ENCODE assay signal across 10 cellular contexts in genomic region chr1:161037661-161038522, GRCh38. TPM values are rescaled to one million over a fixed set of nuclear protein-coding genes. Genes with fewer than 3 reads are reported as not detected.
DNase-seq lines count a peak whose midpoint lies in the region; ATAC-seq and TF ChIP-seq lines count a peak whose summit lies in the region.
"Had no signal": no experiment of that assay in that cellular context is flagged by ENCODE, and none has a peak within 500 bp of the region (broad histone marks: within the 10 kb centered on the region; RNA-seq: fewer than 3 reads in every experiment).

No MANE protein-coding gene starts in this region.

- H3K4me1 ChIP-seq in cardiac muscle cell (ENCODE audit: low read depth) (peaks cover 32% of the 10 kb centered on the region), mononuclear cell (ENCODE audit: insufficient read depth, low read length) (peaks cover 39% of the 10 kb centered on the region), uterus (no peaks in the 10 kb centered on the region)

- H3K4me3 ChIP-seq in cardiac muscle cell (peak overlapping the region; percentile 51), cardiac fibroblast (replicated peaks in 1 of 2; ENCODE audit: low read depth in 2 of 2, low read length in 2 of 2) (peak overlapping the region; percentile 51 to 54), mononuclear cell (ENCODE audit: low read length) (peak overlapping the region; percentile 67), uterus (peak overlapping the region in 1 of 2 donors; percentile 46)

- no peak for ATAC-seq in Right ventricle myocardium superior (ENCODE audit: poor library complexity)
- no peak for ATAC-seq in GM21723 (IDR thresholded peaks at IDR 0.05; ENCODE audit: unreplicated experiment)
- ATAC-seq in omental fat pad (ENCODE audit: low FRiP score), result no peak

- peak overlapping the region; percentile 15 for H3K27ac ChIP-seq in cardiac muscle cell
- no peak overlapping the region for H3K27ac ChIP-seq in uterus

- H3K9me3 ChIP-seq in cardiac muscle cell (ENCODE audit: low read depth) (no peaks in the 10 kb centered on the region), mononuclear cell (ENCODE audit: low read depth, low read length) (no peaks in the 10 kb centered on the region), uterus (no peaks in the 10 kb centered on the region)

- DNase-seq in cardiac muscle cell (ENCODE audit: low read depth in 1 of 2, low spot score in 1 of 2) (no peak), Right ventricle myocardium superior (no peak), cardiac fibroblast (ENCODE audit: low read depth in 2 of 2) (no peak), omental fat pad (ENCODE audit: low spot score) (no peak), dermis blood vessel endothelial cell (no peak), uterus (no peak)
- DNase-seq: MV-4-11 had no signal

- H3K27me3 ChIP-seq in cardiac muscle cell, result no peaks in the 10 kb centered on the region
- H3K27me3 ChIP-seq in mononuclear cell (ENCODE audit: insufficient read depth, low read length), result no peaks in the 10 kb centered on the region
- no peaks in the 10 kb centered on the region for H3K27me3 ChIP-seq in uterus

- TF ChIP-seq POLR2A in uterus (IDR thresholded peaks at IDR 0.05), result no peak

- TF ChIP-seq CTCF in cardiac muscle cell (IDR thresholded peaks at IDR 0.05; ENCODE audit: low read depth, low read length) (no peak), cardiac fibroblast (IDR thresholded peaks at IDR 0.05; ENCODE audit: low read depth, low read length) (no peak), omental fat pad (IDR thresholded peaks at IDR 0.05) (no peak), uterus (IDR thresholded peaks at IDR 0.05) (no peak)

- intact Hi-C loops in Right ventricle myocardium superior (cut with DNase I), result no loop called here
- intact Hi-C loops in uterus (cut with DNase I; ENCODE audit: low total_unique reads), result no loop called here

- H3K36me3 ChIP-seq in cardiac muscle cell (peaks cover 29% of the 10 kb centered on the region), uterus (no peaks in the 10 kb centered on the region)

RNA-seq across cellular contexts. Expression of gene TSTD1, which starts 0.9 kb away (rescaled TPM):
- 262 and 347 TPM in 2 replicates for total RNA-seq in cardiac muscle cell
- 393 and 448 TPM in 2 replicates for polyA plus RNA-seq in cardiac muscle cell
- total RNA-seq in Right ventricle myocardium superior, result 9.3 TPM
- total RNA-seq in mononuclear cell, result 37.0 TPM
- 10 to 100 TPM; 26.0 to 43.1 (median 30.5) TPM for total RNA-seq in omental fat pad
- total RNA-seq in dermis blood vessel endothelial cell, result 1.4 and 6.8 TPM in 2 replicates
- 10 to 100 TPM in 1 of 4 donors, 1 to 10 TPM in 1, not detected in 2; 5.6 to 20.3 TPM for total RNA-seq in uterus

RNA-seq across cellular contexts. Expression of gene USF1, which starts 7.9 kb away (rescaled TPM):
- total RNA-seq in cardiac muscle cell (110 and 127 TPM in 2 replicates), Right ventricle myocardium superior (28.4 TPM), mononuclear cell (86.8 TPM), omental fat pad (10 to 100 TPM; 44.8 to 87.5 (median 61.4) TPM), dermis blood vessel endothelial cell (94.3 and 125 TPM in 2 replicates), uterus (10 to 100 TPM; 20.7 to 71.8 (median 44.2) TPM)
- polyA plus RNA-seq in cardiac muscle cell, result 33.7 and 45.5 TPM in 2 replicates

RNA-seq across cellular contexts. Expression of gene F11R, which starts 16.9 kb away (rescaled TPM):
- total RNA-seq in cardiac muscle cell, result 68.1 and 93.7 TPM in 2 replicates
- polyA plus RNA-seq in cardiac muscle cell, result 90.1 and 139 TPM in 2 replicates
- total RNA-seq in Right ventricle myocardium superior, result 10.1 TPM
- 37.7 TPM for total RNA-seq in mononuclear cell
- total RNA-seq in omental fat pad, result 10 to 100 TPM; 31.7 to 52.8 (median 44.4) TPM
- 304 and 318 TPM in 2 replicates for total RNA-seq in dermis blood vessel endothelial cell
- total RNA-seq in uterus, result 10 to 100 TPM; 22.6 to 45.3 (median 26.6) TPM

RNA-seq across cellular contexts. Expression of gene ARHGAP30, which starts 31.8 kb away (rescaled TPM):
- not detected in 2 replicates for total RNA-seq in cardiac muscle cell
- 1.8 and 1.9 TPM in 2 replicates for polyA plus RNA-seq in cardiac muscle cell
- total RNA-seq in Right ventricle myocardium superior, result 3.3 TPM
- total RNA-seq in mononuclear cell, result 60.3 TPM
- total RNA-seq in omental fat pad, result 10 to 100 TPM in 3 of 4 donors, 1 to 10 TPM in 1; 9.8 to 32.3 (median 24.7) TPM
- not detected in 2 replicates for total RNA-seq in dermis blood vessel endothelial cell
- total RNA-seq in uterus, result 1 to 10 TPM in 3 of 4 donors, under 1 TPM in 1; 0.88 to 3.4 (median 2.6) TPM
- total RNA-seq: dermis microvascular lymphatic vessel endothelial cell had no signal

RNA-seq across cellular contexts. Expression of gene NECTIN4, which starts 51.5 kb away (rescaled TPM):
- total RNA-seq in cardiac muscle cell (not detected in 2 replicates), Right ventricle myocardium superior (not detected), mononuclear cell (1.4 TPM), omental fat pad (under 1 TPM in 1 of 4 donors, not detected in 3; 0.72 TPM), dermis blood vessel endothelial cell (0.17 and 0.28 TPM in 2 replicates), uterus (1 to 10 TPM in 1 of 4 donors, not detected in 3; 2.1 TPM)
- not detected in 2 replicates for polyA plus RNA-seq in cardiac muscle cell
